8 cellular contexts compared by ENCODE assay signal in genomic region chr19:53879145-53880037, GRCh38. TPM values are rescaled to one million over a fixed set of nuclear protein-coding genes. Genes with fewer than 3 reads are reported as not detected.
DNase-seq lines count a peak whose midpoint lies in the region; ATAC-seq and TF ChIP-seq lines count a peak whose summit lies in the region.

No MANE protein-coding gene starts in this region.

- no peak overlapping the region for H3K27ac ChIP-seq in CD8-positive, alpha-beta memory T cell (ENCODE audit: low read depth, low read length)
- peak overlapping the region in 1 of 2 donors; percentile 1 for H3K27ac ChIP-seq in tibial artery

- POLR2A ChIA-PET in CD8-positive, alpha-beta memory T cell (lab: Charles Lee), result interaction anchor here (1.6 kb wide), 1 partner anchor 11 kb away, joined by 14 read pairs; the partner anchor contains the start of gene MYADM

- H3K36me3 Mint-ChIP-seq in CD8-positive, alpha-beta memory T cell, result peaks cover 8 to 20% (median 10%) of the 10 kb centered on the region in 3 donors

- H3K9me3 Mint-ChIP-seq in CD8-positive, alpha-beta memory T cell, result no peaks in the 10 kb centered on the region

- intact Hi-C loops in left cardiac atrium (cut with DNase I) (no loop called here), tibial artery (cut with DNase I; ENCODE audit: low total_unique reads) (no loop called here)

- H3K27ac Mint-ChIP-seq in CD8-positive, alpha-beta memory T cell, result peak overlapping the region in 2 of 8 donors; percentile 19 to 43

- CTCF ChIA-PET in CD8-positive, alpha-beta memory T cell (lab: Charles Lee), result interaction anchor here (1.0 to 2.0 kb wide), 2 partner anchors 9 to 12 kb away, joined by 3 to 7 read pairs; partner anchors contain the start of gene MYADM

- peaks cover 17 to 20% of the 10 kb centered on the region in 2 donors for H3K27me3 Mint-ChIP-seq in CD8-positive, alpha-beta memory T cell

- TF ChIP-seq EP300 in Ishikawa (IDR thresholded peaks at IDR 0.05; ENCODE audit: borderline replicate concordance), result no peak

- H3K4me1 Mint-ChIP-seq in CD8-positive, alpha-beta memory T cell, result peaks cover 49 to 56% (median 53%) of the 10 kb centered on the region in 3 donors

- peak overlapping the region; percentile 74 for H3K4me3 ChIP-seq in CD8-positive, alpha-beta memory T cell (ENCODE audit: low read length)
- peak overlapping the region; percentile 42 to 52 for H3K4me3 ChIP-seq in tibial artery

- no peak for TF ChIP-seq CTCF in tibial artery (IDR thresholded peaks at IDR 0.05)

- DNase-seq in CD8-positive, alpha-beta memory T cell, result peak; percentile 60 to 86 (median 73)
- peak; percentile 56 for DNase-seq in T follicular helper cell (ENCODE audit: low read depth)
- DNase-seq in amniotic stem cell (lab: John Stamatoyannopoulos, UW), result peak; percentile 71
- DNase-seq in left cardiac atrium, result peak; percentile 94
- peak; percentile 85 for DNase-seq in pons (ENCODE audit: low spot score)
- peak; percentile 93 to 96 for DNase-seq in tibial artery

- H3K27me3 ChIP-seq in CD8-positive, alpha-beta memory T cell (ENCODE audit: insufficient read depth, low read length, poor library complexity, severe bottlenecking), result peaks cover 37% of the 10 kb centered on the region
- H3K27me3 ChIP-seq in tibial artery, result peaks cover 0 to 39% of the 10 kb centered on the region in 2 donors

- peaks cover 1% of the 10 kb centered on the region for H3K36me3 ChIP-seq in CD8-positive, alpha-beta memory T cell (ENCODE audit: insufficient read depth, low read length)
- peaks cover 13 to 25% (median 23%) of the 10 kb centered on the region in 3 donors for H3K36me3 ChIP-seq in tibial artery

- H3K4me3 Mint-ChIP-seq in CD8-positive, alpha-beta memory T cell, result peak overlapping the region in 1 of 7 donors; percentile 80

- TF ChIP-seq RAD21 in Ishikawa (IDR thresholded peaks at IDR 0.05; ENCODE audit: low read depth), result no peak

- H3K9me3 ChIP-seq in CD8-positive, alpha-beta memory T cell (ENCODE audit: low read length), result no peaks in the 10 kb centered on the region
- no peaks in the 10 kb centered on the region for H3K9me3 ChIP-seq in tibial artery

- ATAC-seq in GM21423 (IDR thresholded peaks at IDR 0.05; ENCODE audit: unreplicated experiment) (peak; percentile 85), left cardiac atrium (peak; percentile 97 to 99)

- H3K4me1 ChIP-seq in CD8-positive, alpha-beta memory T cell (ENCODE audit: insufficient read depth, low read length), result peaks cover 70% of the 10 kb centered on the region
- peaks cover 0 to 47% (median 32%) of the 10 kb centered on the region in 4 donors for H3K4me1 ChIP-seq in tibial artery

TF ChIP-seq in Ishikawa, 13 proteins besides CTCF, POLR2A, EP300 and RAD21:
- TF ChIP-seq ZBTB7A (IDR thresholded peaks at IDR 0.05; ENCODE audit: low read depth) (peak; percentile 65; the same call in 1 of the 2 replicates), TEAD4 (IDR thresholded peaks at IDR 0.05) (no peak), CREB1 (IDR thresholded peaks at IDR 0.05; ENCODE audit: low read depth) (no peak), TAF1 (IDR thresholded peaks at IDR 0.05; ENCODE audit: low read depth) (peak; percentile 34; the same call in 1 of the 2 replicates), FOXM1 (IDR thresholded peaks at IDR 0.05; ENCODE audit: borderline replicate concordance, low read depth) (no peak)

RNA-seq across cellular contexts. Expression of gene PRKCG, which starts 2.6 kb away (rescaled TPM):
- total RNA-seq in CD8-positive, alpha-beta memory T cell, result not detected
- not detected for polyA plus RNA-seq in CD8-positive, alpha-beta memory T cell
- not detected for total RNA-seq in left cardiac atrium

RNA-seq across cellular contexts. Expression of gene MYADM, which starts 11.7 kb away (rescaled TPM):
- 10 to 100 TPM; 44.2 to 47.8 TPM for total RNA-seq in CD8-positive, alpha-beta memory T cell
- 77.8 TPM for polyA plus RNA-seq in CD8-positive, alpha-beta memory T cell
- 100 to 1,000 TPM; 106 to 209 TPM for total RNA-seq in left cardiac atrium

RNA-seq across cellular contexts. Expression of gene CACNG7, which starts 29.7 kb away (rescaled TPM):
- not detected for total RNA-seq in CD8-positive, alpha-beta memory T cell
- not detected for polyA plus RNA-seq in CD8-positive, alpha-beta memory T cell
- not detected for total RNA-seq in left cardiac atrium

RNA-seq across cellular contexts. Expression of gene NLRP12, which starts 55.3 kb away (rescaled TPM):
- not detected for total RNA-seq in CD8-positive, alpha-beta memory T cell
- polyA plus RNA-seq in CD8-positive, alpha-beta memory T cell, result not detected
- under 1 TPM; 0.56 to 0.84 TPM for total RNA-seq in left cardiac atrium
